Comparison of ENCODE assay signal across 10 cellular contexts in genomic region chr9:35908484-35909125, GRCh38. TPM values are rescaled to one million over a fixed set of nuclear protein-coding genes. Genes with fewer than 3 reads are reported as not detected.
DNase-seq lines count a peak whose midpoint lies in the region; ATAC-seq, FAIRE-seq and TF ChIP-seq lines count a peak whose summit lies in the region.
"Had no signal": no experiment of that assay in that cellular context is flagged by ENCODE, and none has a peak within 500 bp of the region (broad histone marks: within the 10 kb centered on the region; RNA-seq: fewer than 3 reads in every experiment).

No MANE protein-coding gene starts in this region.

- H3K27me3 ChIP-seq in effector memory CD4-positive, alpha-beta T cell (replicated peaks; ENCODE audit: control insufficient read depth, insufficient read depth, low read length, poor library complexity, severe bottlenecking) = no peaks in the 10 kb centered on the region

- H3K4me3 Mint-ChIP-seq in nephron progenitor cell = no peak overlapping the region

- no peaks in the 10 kb centered on the region for H3K36me3 Mint-ChIP-seq in nephron progenitor cell (ENCODE audit: low read depth)

- TF ChIP-seq CTCF in nephron progenitor cell (IDR thresholded peaks at IDR 0.05) = no peak

- no peaks in the 10 kb centered on the region for H3K9me3 Mint-ChIP-seq in nephron progenitor cell

- no peaks in the 10 kb centered on the region for H3K9me3 ChIP-seq in effector memory CD4-positive, alpha-beta T cell (ENCODE audit: control insufficient read depth, low read length)

- peak overlapping the region; percentile 13 for H3K4me3 ChIP-seq in effector memory CD4-positive, alpha-beta T cell (ENCODE audit: insufficient read depth, low read depth, low read length, poor library complexity, severe bottlenecking)

- H3K36me3 ChIP-seq in effector memory CD4-positive, alpha-beta T cell (ENCODE audit: control insufficient read depth, insufficient read depth, low read length) = no peaks in the 10 kb centered on the region

- H3K27ac Mint-ChIP-seq in nephron progenitor cell = peak overlapping the region; percentile 97

- H3K27ac ChIP-seq in effector memory CD4-positive, alpha-beta T cell (ENCODE audit: insufficient read depth, low read length, poor library complexity, severe bottlenecking) = no peak overlapping the region

- FAIRE-seq in frontal cortex (lab: Jason Lieb, UNC) = no peak

- peaks cover 68% of the 10 kb centered on the region for H3K4me1 Mint-ChIP-seq in nephron progenitor cell

- peaks cover 45% of the 10 kb centered on the region for H3K4me1 ChIP-seq in effector memory CD4-positive, alpha-beta T cell (ENCODE audit: control insufficient read depth, insufficient read depth, low read length, poor library complexity, severe bottlenecking)

- no peak for ATAC-seq in GM21423 (IDR thresholded peaks at IDR 0.05; ENCODE audit: unreplicated experiment)

- peaks cover 6% of the 10 kb centered on the region for H3K27me3 Mint-ChIP-seq in nephron progenitor cell (ENCODE audit: low read depth, poor library complexity)

- DNase-seq in AG08396 (ENCODE audit: low spot score) = peak; percentile 54
- DNase-seq in LHCN-M2 (ENCODE audit: low read depth) = peak; percentile 54
- no peak for DNase-seq in effector memory CD4-positive, alpha-beta T cell
- DNase-seq in nephron progenitor cell = no peak
- no peak for DNase-seq in activated CD8-positive, alpha-beta memory T cell treated with anti-CD3 and anti-CD28 coated beads for 24 hours
- no peak for DNase-seq in frontal cortex (ENCODE audit: low spot score in 2 of 2)
- DNase-seq in stimulated activated CD4-positive, alpha-beta T cell treated with anti-CD3 and anti-CD28 coated beads, Interleukin-2, amount 100 ng/mL, for 24 hours = no peak
- DNase-seq: NCI-H526 had no signal

RNA-seq across cellular contexts. Expression of gene SPAAR, which starts 0.7 kb away (rescaled TPM):
- total RNA-seq in LHCN-M2 (2014; rRNA removed) = 0.17 and 0.38 TPM in 2 replicates
- polyA plus RNA-seq in LHCN-M2 (2012) = 0.55 TPM
- 0.41 TPM for total RNA-seq in frontal cortex

RNA-seq across cellular contexts. Expression of gene HRCT1, which starts 2.6 kb away (rescaled TPM):
- 1.5 and 2.1 TPM in 2 replicates for total RNA-seq in LHCN-M2 (2014; rRNA removed)
- polyA plus RNA-seq in LHCN-M2 (2012) = 5.0 TPM
- total RNA-seq in frontal cortex = 0.82 TPM
- polyA plus RNA-seq: neural cell had no signal

RNA-seq across cellular contexts. Expression of gene OR13J1, which starts 38.4 kb away (rescaled TPM):
- total RNA-seq in LHCN-M2 (2014; rRNA removed) (not detected in 2 replicates), frontal cortex (not detected)
- polyA plus RNA-seq in LHCN-M2 (2012) = not detected
- polyA plus RNA-seq: neural cell had no signal

RNA-seq across cellular contexts. Expression of gene OR2S2, which starts 49.3 kb away (rescaled TPM):
- total RNA-seq in LHCN-M2 (2014; rRNA removed) = not detected in 2 replicates
- polyA plus RNA-seq in LHCN-M2 (2012) = 0.06 TPM
- total RNA-seq in frontal cortex = not detected
- polyA plus RNA-seq: neural cell had no signal

Comparison
In these comparisons a context has a peak if more than half of its experiments do, and no peak if none do; other contexts are left out.
1. DNase-seq: peak in AG08396 (single experiment) and LHCN-M2 (single experiment); none in effector memory CD4-positive, alpha-beta T cell (0 of 3), nephron progenitor cell (single experiment), activated CD8-positive, alpha-beta memory T cell treated with anti-CD3 and anti-CD28 coated beads for 24 hours (single experiment), frontal cortex (0 of 2) and stimulated activated CD4-positive, alpha-beta T cell treated with anti-CD3 and anti-CD28 coated beads, Interleukin-2, amount 100 ng/mL, for 24 hours (0 of 2).